20 cellular contexts compared by ENCODE assay signal in genomic region chr7:34327681-34328080, GRCh38.
DNase-seq lines count a peak whose midpoint lies in the region; ATAC-seq and TF ChIP-seq lines count a peak whose summit lies in the region.
"Had no signal": no experiment of that assay in that cellular context is flagged by ENCODE, and none has a peak within 500 bp of the region (broad histone marks: within the 10 kb centered on the region; RNA-seq: fewer than 3 reads in every experiment).

No MANE protein-coding gene starts in this region.

- DNase-seq in AG08395 (ENCODE audit: low spot score), result peak; percentile 29
- no peak for DNase-seq in HCT116 (ENCODE audit: low read depth, low spot score)
- no peak for DNase-seq in RWPE2 (ENCODE audit: low spot score)
- peak; percentile 6 for DNase-seq in fibroblast of mammary gland (ENCODE audit: low read depth)
- no peak for DNase-seq in COLO829 (ENCODE audit: low spot score)
- DNase-seq in GM23338 (ENCODE audit: low spot score), result no peak
- DNase-seq in NCI-H187 treated with DMSO at 0.1 percent for 48 hours (lab: John Stamatoyannopoulos, UW), result no peak
- DNase-seq in D341Med (ENCODE audit: low spot score), result no peak
- DNase-seq: AML-193, Calu3, DMS79, H7, NCI-H1436 treated with DMSO at 0.1 percent for 48 hours, NCI-H2081 treated with DMSO at 0.1 percent for 48 hours, NCI-H2227 treated with DMSO at 0.1 percent for 48 hours, NCI-H69, PC-9, Right ventricle myocardium superior had no signal

- POLR2A ChIA-PET in HCT116 (lab: Charles Lee), result no interaction called here

- TF ChIP-seq CTCF in HCT116 (IDR thresholded peaks at IDR 0.05 in 2 of 3, conservative IDR thresholded peaks at IDR 0.05 in 1 of 3; ENCODE audit: borderline replicate concordance in 1 of 3, insufficient read depth in 1 of 3, low read depth in 2 of 3, low read length in 2 of 3) (no peak), RWPE2 (IDR thresholded peaks at IDR 0.05; ENCODE audit: poor library complexity, severe bottlenecking) (no peak), fibroblast of mammary gland (conservative IDR thresholded peaks at IDR 0.05; ENCODE audit: control insufficient read depth, insufficient read depth, low read depth, low read length) (no peak), GM23338 (conservative IDR thresholded peaks at IDR 0.05; ENCODE audit: low read depth in 2 of 2) (no peak)

- no peaks in the 10 kb centered on the region for H3K27me3 Mint-ChIP-seq in GM23338 (ENCODE audit: insufficient read depth, low read depth, poor library complexity)
- H3K27me3 Mint-ChIP-seq: IgD-negative memory B cell had no signal

- H3K79me2 ChIP-seq in HCT116 (ENCODE audit: insufficient read depth, low read length) (no peaks in the 10 kb centered on the region), GM23338 (replicated peaks; ENCODE audit: insufficient read depth) (no peaks in the 10 kb centered on the region)

- no peaks in the 10 kb centered on the region for H3K9me3 Mint-ChIP-seq in GM23338
- H3K9me3 Mint-ChIP-seq: IgD-negative memory B cell had no signal

- no peaks in the 10 kb centered on the region for H3F3A ChIP-seq in GM23338 (replicated peaks; ENCODE audit: low read depth)

- H3K27ac Mint-ChIP-seq in GM23338, result no peak overlapping the region
- H3K27ac Mint-ChIP-seq: IgD-negative memory B cell had no signal

- H3K4me2 ChIP-seq in HCT116 (ENCODE audit: low read length) (peak overlapping the region; percentile 29; the same call in 1 of the 2 replicates), GM23338 (no peak overlapping the region)
- H3K4me2 ChIP-seq: A549, PC-9 had no signal

- no peak overlapping the region for H3K4me3 Mint-ChIP-seq in GM23338
- H3K4me3 Mint-ChIP-seq: IgD-negative memory B cell had no signal

- no peak for TF ChIP-seq RAD21 in HCT116 (IDR thresholded peaks at IDR 0.05; ENCODE audit: low read depth)

- H3K36me3 Mint-ChIP-seq in GM23338 (ENCODE audit: low read depth), result no peaks in the 10 kb centered on the region
- H3K36me3 Mint-ChIP-seq: IgD-negative memory B cell had no signal

- ATAC-seq in HCT116 (no peak), RWPE2 (ENCODE audit: low read depth) (peak; percentile 44; the same call in 1 of the 3 replicates), GM23338 (no peak)
- ATAC-seq: A549 had no signal

- H3K4me3 ChIP-seq in HCT116 (replicated peaks in 1 of 2; ENCODE audit: low read depth in 1 of 2, low read length in 2 of 2) (no peak overlapping the region), RWPE2 (ENCODE audit: severe bottlenecking) (no peak overlapping the region), fibroblast of mammary gland (ENCODE audit: control insufficient read depth, low read depth, low read length) (no peak overlapping the region), GM23338 (no peak overlapping the region)
- H3K4me3 ChIP-seq: A549, PC-9 had no signal

- H3K4me1 Mint-ChIP-seq in GM23338, result peaks cover 4% of the 10 kb centered on the region; the same call in 2 of the 3 replicates
- H3K4me1 Mint-ChIP-seq: IgD-negative memory B cell had no signal

- RAD21 ChIA-PET in HCT116 (lab: Charles Lee; ENCODE audit: low non-redundant PET in 1 of 2, low total read pairs in 2 of 2, uncharacterized antibody in 2 of 2, unreplicated experiment in 2 of 2), result no interaction called here

- H2AFZ ChIP-seq in HCT116 (ENCODE audit: low read depth, low read length, poor library complexity, severe bottlenecking) (no peak overlapping the region), GM23338 (no peak overlapping the region)

- H3K27me3 ChIP-seq in HCT116 (ENCODE audit: insufficient read depth, low read length) (no peaks in the 10 kb centered on the region), RWPE2 (ENCODE audit: insufficient read depth, poor library complexity, severe bottlenecking) (no peaks in the 10 kb centered on the region), GM23338 (ENCODE audit: insufficient read depth) (no peaks in the 10 kb centered on the region)

- H4K20me1 ChIP-seq in HCT116 (ENCODE audit: insufficient read depth) (no peaks in the 10 kb centered on the region), GM23338 (replicated peaks; ENCODE audit: insufficient read depth) (no peaks in the 10 kb centered on the region)

- CTCF ChIA-PET in HCT116 (lab: Charles Lee), result no interaction called here

- no peaks in the 10 kb centered on the region for H3K9me3 ChIP-seq in HCT116 (ENCODE audit: control insufficient read depth in 1 of 2, insufficient read depth in 1 of 2, low read depth in 1 of 2, low read length in 2 of 2)
- no peaks in the 10 kb centered on the region for H3K9me3 ChIP-seq in RWPE2 (ENCODE audit: severe bottlenecking)
- H3K9me3 ChIP-seq: A549 had no signal

- H3K36me3 ChIP-seq in HCT116 (ENCODE audit: control insufficient read depth in 1 of 2, insufficient read depth in 2 of 2, low read length in 2 of 2), result no peaks in the 10 kb centered on the region
- no peaks in the 10 kb centered on the region for H3K36me3 ChIP-seq in RWPE2 (ENCODE audit: low read depth)
- no peaks in the 10 kb centered on the region for H3K36me3 ChIP-seq in GM23338 (ENCODE audit: insufficient read depth)

- H3K27ac ChIP-seq in HCT116 (ENCODE audit: low read depth, low read length), result no peak overlapping the region
- H3K27ac ChIP-seq in RWPE2 (ENCODE audit: poor library complexity, severe bottlenecking), result no peak overlapping the region
- H3K27ac ChIP-seq in GM23338 (ENCODE audit: low read depth), result no peak overlapping the region
- H3K27ac ChIP-seq: A549, PC-9 had no signal

- H3K9me2 ChIP-seq in HCT116 (ENCODE audit: insufficient read depth) (no peaks in the 10 kb centered on the region), GM23338 (ENCODE audit: insufficient read depth) (peaks cover 8% of the 10 kb centered on the region; the same call in 1 of the 2 replicates)

- TF ChIP-seq POLR2A in HCT116 (IDR thresholded peaks at IDR 0.05; ENCODE audit: borderline replicate concordance, extremely low read depth, insufficient read depth, insufficient read length), result no peak

- intact Hi-C loops in HCT116 (cut with micrococcal nuclease), result no loop called here

- H3K4me1 ChIP-seq in HCT116 (ENCODE audit: control insufficient read depth in 1 of 2, insufficient read depth in 2 of 2, low read length in 2 of 2) (peaks cover 0 to 6% of the 10 kb centered on the region in 2 experiments; a peak in 1 of 4 replicates), RWPE2 (ENCODE audit: insufficient read depth, poor library complexity, severe bottlenecking) (no peaks in the 10 kb centered on the region), GM23338 (ENCODE audit: insufficient read depth) (peaks cover 9% of the 10 kb centered on the region)

- BruUV-seq in HCT116 (replicated peaks; lab: Mats Ljungman, UMichigan), result no TSS peak

- no peak overlapping the region for H3K9ac ChIP-seq in HCT116 (ENCODE audit: low read length)

TF ChIP-seq in HCT116, 20 proteins besides CTCF, POLR2A, EP300 and RAD21 (continues in another document):
- TF ChIP-seq ZBTB33 (IDR thresholded peaks at IDR 0.05; ENCODE audit: extremely low read depth, insufficient replicate concordance, low read length), result no peak

TF ChIP-seq in GM23338, 12 proteins besides CTCF, POLR2A, EP300 and RAD21 (continues in another document):
- no peak for TF ChIP-seq POLR2AphosphoS5 (IDR thresholded peaks at IDR 0.05; ENCODE audit: low read depth)
- no peak for TF ChIP-seq JUNB (IDR thresholded peaks at IDR 0.05; ENCODE audit: unreplicated experiment)

Comparison
In these comparisons a context has a peak if more than half of its experiments do, and no peak if none do; other contexts are left out.
1. DNase-seq: peak in AG08395 (single experiment) and fibroblast of mammary gland (single experiment); none in HCT116 (single experiment), RWPE2 (single experiment), COLO829 (single experiment), GM23338 (single experiment), NCI-H187 treated with DMSO at 0.1 percent for 48 hours (single experiment) and D341Med (single experiment).